Comparison of ENCODE assay signal across 1 cellular context in the genomic region with DNA sequence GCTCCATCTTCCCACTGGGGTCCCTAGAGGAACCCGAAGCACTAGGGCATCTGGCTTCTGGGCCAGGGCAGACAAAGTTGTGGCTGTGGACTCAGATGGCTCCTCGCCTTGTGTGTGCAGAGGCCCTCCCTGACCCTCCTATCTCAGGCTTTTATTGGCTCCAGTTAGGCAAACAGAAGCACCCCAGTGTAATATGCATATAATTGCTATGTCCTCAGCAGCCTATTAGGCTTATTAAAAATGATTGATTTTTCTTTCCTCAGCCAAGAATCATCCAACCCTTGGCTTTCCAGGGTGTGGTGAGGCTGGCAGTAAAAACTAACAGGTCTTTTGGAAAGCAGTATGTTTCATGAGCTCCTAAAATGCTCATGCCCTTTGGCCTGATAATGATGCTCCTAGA.
TF ChIP-seq lines count a peak whose summit lies in the region.

No MANE protein-coding gene starts in this region.

TF ChIP-seq in H1, 55 proteins besides CTCF, POLR2A, EP300 and RAD21:
- no peak for TF ChIP-seq FOSL1 (IDR thresholded peaks at IDR 0.05; ENCODE audit: insufficient read depth, low read depth, low read length)
- no peak for TF ChIP-seq SIX5 (IDR thresholded peaks at IDR 0.05; ENCODE audit: low read depth, low read length)
- TF ChIP-seq JUN (IDR thresholded peaks at IDR 0.05; ENCODE audit: low read depth, low read length): no peak
- no peak for TF ChIP-seq KDM1A (IDR thresholded peaks at IDR 0.05; ENCODE audit: borderline replicate concordance, low read length)
- TF ChIP-seq CBX5 (IDR thresholded peaks at IDR 0.05; ENCODE audit: low read depth, low read length): no peak
- no peak for TF ChIP-seq SRF (IDR thresholded peaks at IDR 0.05; ENCODE audit: low read depth, low read length)
- no peak for TF ChIP-seq BCL11A (IDR thresholded peaks at IDR 0.05; ENCODE audit: low read depth in 2 of 2, low read length in 2 of 2)
- TF ChIP-seq, protein P1, sequence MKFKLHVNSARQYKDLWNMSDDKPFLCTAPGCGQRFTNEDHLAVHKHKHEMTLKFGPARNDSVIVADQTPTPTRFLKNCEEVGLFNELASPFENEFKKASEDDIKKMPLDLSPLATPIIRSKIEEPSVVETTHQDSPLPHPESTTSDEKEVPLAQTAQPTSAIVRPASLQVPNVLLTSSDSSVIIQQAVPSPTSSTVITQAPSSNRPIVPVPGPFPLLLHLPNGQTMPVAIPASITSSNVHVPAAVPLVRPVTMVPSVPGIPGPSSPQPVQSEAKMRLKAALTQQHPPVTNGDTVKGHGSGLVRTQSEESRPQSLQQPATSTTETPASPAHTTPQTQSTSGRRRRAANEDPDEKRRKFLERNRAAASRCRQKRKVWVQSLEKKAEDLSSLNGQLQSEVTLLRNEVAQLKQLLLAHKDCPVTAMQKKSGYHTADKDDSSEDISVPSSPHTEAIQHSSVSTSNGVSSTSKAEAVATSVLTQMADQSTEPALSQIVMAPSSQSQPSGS (IDR thresholded peaks at IDR 0.05; ENCODE audit: low read length): no peak
- TF ChIP-seq POU5F1 (IDR thresholded peaks at IDR 0.05; ENCODE audit: low read depth, low read length): no peak
- TF ChIP-seq SIRT6 (IDR thresholded peaks at IDR 0.05; ENCODE audit: low read length): no peak
- TF ChIP-seq TEAD4 (IDR thresholded peaks at IDR 0.05; ENCODE audit: low read depth, low read length): no peak
- no peak for TF ChIP-seq JUND (IDR thresholded peaks at IDR 0.05; ENCODE audit: low read length)
- no peak for TF ChIP-seq ZNF274 (IDR thresholded peaks at IDR 0.05; ENCODE audit: borderline replicate concordance, extremely low read depth, low read length)
- TF ChIP-seq HDAC2 (IDR thresholded peaks at IDR 0.05; ENCODE audit: borderline replicate concordance in 1 of 2, low read depth in 2 of 2, low read length in 2 of 2): no peak
- no peak for TF ChIP-seq GTF2F1 (IDR thresholded peaks at IDR 0.05; ENCODE audit: borderline replicate concordance, low read depth, low read length)
- TF ChIP-seq PHF8 (conservative IDR thresholded peaks at IDR 0.05; ENCODE audit: low read depth, low read length): no peak
- no peak for TF ChIP-seq SP2 (IDR thresholded peaks at IDR 0.05; ENCODE audit: low read length)
- no peak for TF ChIP-seq YY1 (IDR thresholded peaks at IDR 0.05; ENCODE audit: low read depth, low read length)
- no peak for TF ChIP-seq TCF12 (IDR thresholded peaks at IDR 0.05; ENCODE audit: low read depth, low read length)
- no peak for TF ChIP-seq HDAC6 (IDR thresholded peaks at IDR 0.05; ENCODE audit: low read depth, low read length)
